ENCODE assay signal across 12 cellular contexts in the genomic region with DNA sequence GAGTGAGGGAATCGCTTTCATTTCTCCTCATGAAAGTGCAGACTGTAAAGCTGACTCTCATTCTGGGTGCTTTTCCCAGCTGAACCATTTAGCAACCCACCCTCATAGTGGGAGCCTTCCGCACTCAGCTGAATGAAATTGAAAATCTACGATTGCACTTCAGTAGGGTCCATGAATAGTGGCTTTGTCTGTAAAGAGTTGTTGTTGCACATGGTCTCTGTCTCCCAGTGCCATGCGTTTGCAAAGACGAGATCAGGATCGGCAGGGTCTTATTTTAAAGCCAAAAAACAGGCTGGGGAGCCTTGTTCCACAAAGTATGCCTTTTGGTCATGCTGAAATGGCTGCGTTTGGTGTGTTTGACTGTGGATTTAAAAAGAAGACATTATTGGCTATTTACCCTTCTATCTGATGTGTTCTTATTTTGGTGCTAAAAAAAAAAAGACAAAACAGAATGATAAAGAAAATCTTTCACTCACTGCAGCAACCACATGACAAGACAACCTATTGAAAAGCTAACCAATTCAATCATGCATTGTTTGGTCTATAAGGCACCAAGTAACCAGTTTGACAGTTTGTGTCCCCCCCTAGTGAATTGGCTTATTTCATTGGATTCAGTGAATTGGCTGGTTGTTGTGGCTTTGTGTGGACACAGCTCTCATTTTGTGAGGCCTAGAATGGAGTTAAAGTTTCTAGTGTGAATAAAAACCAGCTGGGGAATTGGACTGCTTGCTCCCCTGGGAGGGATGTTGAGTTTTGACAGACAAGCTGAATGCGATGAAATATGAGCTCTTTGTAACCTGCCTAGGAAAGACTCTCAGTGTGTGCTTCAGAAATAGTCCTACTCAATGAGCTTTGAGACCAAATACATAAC.
DNase-seq lines count a peak whose midpoint lies in the region; TF ChIP-seq lines count a peak whose summit lies in the region.
"Had no signal": no experiment of that assay in that cellular context is flagged by ENCODE, and none has a peak within 500 bp of the region (broad histone marks: within the 10 kb centered on the region; RNA-seq: fewer than 3 reads in every experiment).

No MANE protein-coding gene starts in this region.

- H3K27ac ChIP-seq in CD4-positive, alpha-beta memory T cell (ENCODE audit: low read depth, low read length), result no peak overlapping the region

- H3K36me3 ChIP-seq in CD4-positive, alpha-beta memory T cell (ENCODE audit: insufficient read depth, low read length), result peaks cover 13% of the 10 kb centered on the region
- H3K36me3 ChIP-seq: pancreas had no signal

- DNase-seq in CD4-positive, alpha-beta memory T cell, result no peak
- DNase-seq in NCI-H2171 treated with DMSO at 0.1 percent for 48 hours (lab: John Stamatoyannopoulos, UW), result peak; percentile 78
- no peak for DNase-seq in endothelial cell (ENCODE audit: low spot score)
- no peak for DNase-seq in neural crest cell (ENCODE audit: low read depth, low spot score)
- no peak for DNase-seq in kidney glomerular epithelial cell (lab: John Stamatoyannopoulos, UW)
- DNase-seq in effector CD4-positive, alpha-beta T cell, result no peak
- no peak for DNase-seq in NOMO-1 treated with DMSO at 0.1 percent for 48 hours (lab: John Stamatoyannopoulos, UW; ENCODE audit: unreplicated experiment)
- no peak for DNase-seq in HuH-7 (ENCODE audit: low spot score)
- DNase-seq: activated CD4-positive, alpha-beta T cell treated with anti-CD3 and anti-CD28 coated beads, Interleukin-2, amount 10 ng/mL, durations not matched to agents 7 days and 5 days; adrenal gland; DMS53 had no signal

- H3K27me3 Mint-ChIP-seq in CD4-positive, alpha-beta memory T cell, result no peaks in the 10 kb centered on the region
- H3K27me3 Mint-ChIP-seq in endothelial cell (ENCODE audit: unreplicated experiment) (no peaks in the 10 kb centered on the region), neural crest cell (ENCODE audit: low read depth) (no peaks in the 10 kb centered on the region)
- H3K27me3 Mint-ChIP-seq: activated CD4-positive, alpha-beta T cell treated with anti-CD3 and anti-CD28 coated beads, Interleukin-2, amount 10 ng/mL, durations not matched to agents 7 days and 5 days had no signal

- peak overlapping the region in 5 of 7 donors; percentile 25 to 63 (median 51) for H3K27ac Mint-ChIP-seq in CD4-positive, alpha-beta memory T cell
- H3K27ac Mint-ChIP-seq in endothelial cell (ENCODE audit: unreplicated experiment), result peak overlapping the region; percentile 54
- H3K27ac Mint-ChIP-seq in neural crest cell (ENCODE audit: unreplicated experiment), result peak overlapping the region; percentile 75
- H3K27ac Mint-ChIP-seq: activated CD4-positive, alpha-beta T cell treated with anti-CD3 and anti-CD28 coated beads, Interleukin-2, amount 10 ng/mL, durations not matched to agents 7 days and 5 days had no signal

- intact Hi-C loops in CD4-positive, alpha-beta memory T cell (cut with micrococcal nuclease), result no loop called here

- no peak overlapping the region for H3K4me3 ChIP-seq in CD4-positive, alpha-beta memory T cell (ENCODE audit: low read length in 2 of 2)
- H3K4me3 ChIP-seq: adrenal gland, pancreas had no signal

- POLR2A ChIA-PET in CD4-positive, alpha-beta memory T cell (lab: Charles Lee; ENCODE audit: partially characterized antibody), result interaction anchor here (0.5 to 7.6 kb wide), 7 partner anchors 10 to 213 kb away, joined by 3 to 68 read pairs (median 3); no protein-coding TSS in a partner anchor

- CTCF ChIA-PET in CD4-positive, alpha-beta memory T cell (lab: Charles Lee; ENCODE audit: partially characterized antibody), result interaction anchor here (0.6 to 10.0 kb wide), 9 partner anchors 12 to 87 kb away, joined by 3 to 72 read pairs (median 4); no protein-coding TSS in a partner anchor

- H3K4me1 ChIP-seq in CD4-positive, alpha-beta memory T cell (ENCODE audit: insufficient read depth, low read length), result peaks cover 58% of the 10 kb centered on the region

- TF ChIP-seq CTCF in endothelial cell (IDR thresholded peaks at IDR 0.05; ENCODE audit: unreplicated experiment) (no peak), neural crest cell (conservative IDR thresholded peaks at IDR 0.05) (no peak)

- peaks cover 19 to 20% of the 10 kb centered on the region in 2 donors for H3K36me3 Mint-ChIP-seq in CD4-positive, alpha-beta memory T cell
- H3K36me3 Mint-ChIP-seq in endothelial cell (ENCODE audit: low read depth, unreplicated experiment), result peaks cover 7% of the 10 kb centered on the region
- peaks cover 9% of the 10 kb centered on the region for H3K36me3 Mint-ChIP-seq in neural crest cell (ENCODE audit: low read depth)

- peak overlapping the region in 3 of 8 donors; percentile 2 to 24 (median 11) for H3K4me3 Mint-ChIP-seq in CD4-positive, alpha-beta memory T cell
- H3K4me3 Mint-ChIP-seq in endothelial cell (ENCODE audit: unreplicated experiment), result peak overlapping the region; percentile 12
- peak overlapping the region; percentile 35 for H3K4me3 Mint-ChIP-seq in neural crest cell
- H3K4me3 Mint-ChIP-seq: activated CD4-positive, alpha-beta T cell treated with anti-CD3 and anti-CD28 coated beads, Interleukin-2, amount 10 ng/mL, durations not matched to agents 7 days and 5 days had no signal

- H3K9me3 Mint-ChIP-seq in CD4-positive, alpha-beta memory T cell, result peaks cover 0 to 2% (median 0%) of the 10 kb centered on the region in 8 donors
- H3K9me3 Mint-ChIP-seq in endothelial cell (ENCODE audit: unreplicated experiment) (no peaks in the 10 kb centered on the region), neural crest cell (no peaks in the 10 kb centered on the region)
- H3K9me3 Mint-ChIP-seq: activated CD4-positive, alpha-beta T cell treated with anti-CD3 and anti-CD28 coated beads, Interleukin-2, amount 10 ng/mL, durations not matched to agents 7 days and 5 days had no signal

- H3K9me3 ChIP-seq in CD4-positive, alpha-beta memory T cell (ENCODE audit: control insufficient read depth in 1 of 2, low read length in 2 of 2), result no peaks in the 10 kb centered on the region
- H3K9me3 ChIP-seq: adrenal gland, pancreas had no signal

- H3K27me3 ChIP-seq in CD4-positive, alpha-beta memory T cell (ENCODE audit: insufficient read depth, low read length), result no peaks in the 10 kb centered on the region
- H3K27me3 ChIP-seq: adrenal gland, pancreas had no signal

- H3K4me1 Mint-ChIP-seq in CD4-positive, alpha-beta memory T cell, result peaks cover 52 to 79% (median 64%) of the 10 kb centered on the region in 4 donors
- peaks cover 39% of the 10 kb centered on the region for H3K4me1 Mint-ChIP-seq in endothelial cell (ENCODE audit: unreplicated experiment)
- peaks cover 62% of the 10 kb centered on the region for H3K4me1 Mint-ChIP-seq in neural crest cell
